In genomic region chr7:90347759-90348158, GRCh38 we compare ENCODE assay signal across 11 cellular contexts. TPM values are rescaled to one million over a fixed set of nuclear protein-coding genes. Genes with fewer than 3 reads are reported as not detected.
A peak's percentile ranks its signal among the peaks of the same experiment; 100 is the strongest.
DNase-seq lines count a peak whose midpoint lies in the region; ATAC-seq and TF ChIP-seq lines count a peak whose summit lies in the region.
"Had no signal": no experiment of that assay in that cellular context is flagged by ENCODE, and none has a peak within 500 bp of the region (broad histone marks: within the 10 kb centered on the region; RNA-seq: fewer than 3 reads in every experiment).

No MANE protein-coding gene starts in this region.

- H3K4me3 Mint-ChIP-seq in CD4-positive, alpha-beta T cell = peak overlapping the region; percentile 98
- peak overlapping the region; percentile 95 for H3K4me3 Mint-ChIP-seq in activated naive CD8-positive, alpha-beta T cell treated with anti-CD3 and anti-CD28 coated beads, Interleukin-2, amount 10 ng/mL, durations not matched to agents 7 days and 5 days
- peak overlapping the region; percentile 93 to 99 (median 98) for H3K4me3 Mint-ChIP-seq in naive thymus-derived CD4-positive, alpha-beta T cell

- peaks cover 41% of the 10 kb centered on the region for H3K36me3 Mint-ChIP-seq in CD4-positive, alpha-beta T cell (ENCODE audit: low read depth)
- H3K36me3 Mint-ChIP-seq in activated naive CD8-positive, alpha-beta T cell treated with anti-CD3 and anti-CD28 coated beads, Interleukin-2, amount 10 ng/mL, durations not matched to agents 7 days and 5 days = peaks cover 21% of the 10 kb centered on the region
- H3K36me3 Mint-ChIP-seq in naive thymus-derived CD4-positive, alpha-beta T cell = peaks cover 15 to 37% (median 29%) of the 10 kb centered on the region in 5 donors

- H3K27me3 Mint-ChIP-seq in CD4-positive, alpha-beta T cell = no peaks in the 10 kb centered on the region
- H3K27me3 Mint-ChIP-seq in activated naive CD8-positive, alpha-beta T cell treated with anti-CD3 and anti-CD28 coated beads, Interleukin-2, amount 10 ng/mL, durations not matched to agents 7 days and 5 days = no peaks in the 10 kb centered on the region
- peaks cover 0 to 2% (median 0%) of the 10 kb centered on the region in 5 donors for H3K27me3 Mint-ChIP-seq in naive thymus-derived CD4-positive, alpha-beta T cell

- peaks cover 0 to 4% (median 0%) of the 10 kb centered on the region in 3 experiments for H3K36me3 ChIP-seq in naive thymus-derived CD4-positive, alpha-beta T cell (ENCODE audit: control insufficient read depth in 2 of 3, insufficient read depth in 3 of 3, low read length in 3 of 3)

- TF ChIP-seq CTCF in CD4-positive, alpha-beta T cell (IDR thresholded peaks at IDR 0.05) = no peak

- H3K27ac Mint-ChIP-seq in CD4-positive, alpha-beta T cell = peak overlapping the region; percentile 99
- H3K27ac Mint-ChIP-seq in activated naive CD8-positive, alpha-beta T cell treated with anti-CD3 and anti-CD28 coated beads, Interleukin-2, amount 10 ng/mL, durations not matched to agents 7 days and 5 days = peak overlapping the region; percentile 99
- peak overlapping the region; percentile 96 to 100 (median 99) for H3K27ac Mint-ChIP-seq in naive thymus-derived CD4-positive, alpha-beta T cell

- CTCF ChIA-PET in CD4-positive, alpha-beta T cell (lab: Charles Lee) = no interaction called here
- CTCF ChIA-PET in naive thymus-derived CD4-positive, alpha-beta T cell (lab: Charles Lee) = interaction anchor here (0.7 kb wide), 1 partner anchor 38 kb away, joined by 4 read pairs; no protein-coding TSS in a partner anchor

- ATAC-seq in CD4-positive, alpha-beta T cell (ENCODE audit: poor library complexity) = no peak
- no peak for ATAC-seq in activated naive CD8-positive, alpha-beta T cell treated with anti-CD3 and anti-CD28 coated beads, Interleukin-2, amount 10 ng/mL, durations not matched to agents 7 days and 5 days (ENCODE audit: low read depth)
- ATAC-seq in naive thymus-derived CD4-positive, alpha-beta T cell = no peak
- no peak for ATAC-seq in GM18511 (IDR thresholded peaks at IDR 0.05; ENCODE audit: unreplicated experiment)

- intact Hi-C loops in CD4-positive, alpha-beta T cell (cut with DNase I, micrococcal nuclease) = loop anchor here (1.0 to 5.0 kb wide), 2 partner anchors 55 to 100 kb away; partner anchors contain the start of gene CFAP69 (in 2 of the 2)
- intact Hi-C loops in naive thymus-derived CD4-positive, alpha-beta T cell (cut with micrococcal nuclease) = loop anchor here (2.0 to 10.0 kb wide), 5 partner anchors 193 to 1900 kb away; partner anchors contain the start of genes AKAP9 (in 2 of the 2), ANKIB1 (in 1 of the 2), KRIT1 (in 1 of the 2) and MTERF1 (in 1 of the 2)
- intact Hi-C loops in head of caudate nucleus (cut with DNase I) = loop anchor here (5.0 kb wide), 1 partner anchor 60 kb away; no protein-coding TSS in a partner anchor

- peak overlapping the region; percentile 83 for H3K4me3 ChIP-seq in naive thymus-derived CD4-positive, alpha-beta T cell (ENCODE audit: low read length)

- H3K4me1 Mint-ChIP-seq in CD4-positive, alpha-beta T cell (ENCODE audit: low read depth) = peaks cover 71% of the 10 kb centered on the region
- H3K4me1 Mint-ChIP-seq in activated naive CD8-positive, alpha-beta T cell treated with anti-CD3 and anti-CD28 coated beads, Interleukin-2, amount 10 ng/mL, durations not matched to agents 7 days and 5 days = peaks cover 24% of the 10 kb centered on the region
- H3K4me1 Mint-ChIP-seq in naive thymus-derived CD4-positive, alpha-beta T cell = peaks cover 28 to 77% (median 64%) of the 10 kb centered on the region in 7 donors

- H3K27me3 ChIP-seq in CD4-positive, alpha-beta T cell (ENCODE audit: control insufficient read depth, insufficient read depth, low read length) = no peaks in the 10 kb centered on the region
- H3K27me3 ChIP-seq in naive thymus-derived CD4-positive, alpha-beta T cell (ENCODE audit: control insufficient read depth in 2 of 2, insufficient read depth in 2 of 2, low read length in 2 of 2) = no peaks in the 10 kb centered on the region

- no peak overlapping the region for H3K27ac ChIP-seq in CD4-positive, alpha-beta T cell (ENCODE audit: low read depth, low read length)
- H3K27ac ChIP-seq in naive thymus-derived CD4-positive, alpha-beta T cell (ENCODE audit: low read depth, low read length) = peak overlapping the region; percentile 95

- peaks cover 13 to 26% of the 10 kb centered on the region in 2 donors for H3K4me1 ChIP-seq in naive thymus-derived CD4-positive, alpha-beta T cell (ENCODE audit: control insufficient read depth in 2 of 2, insufficient read depth in 2 of 2, low read length in 2 of 2)

- no peaks in the 10 kb centered on the region for H3K9me3 ChIP-seq in CD4-positive, alpha-beta T cell (ENCODE audit: control insufficient read depth, low read length)
- H3K9me3 ChIP-seq in naive thymus-derived CD4-positive, alpha-beta T cell (ENCODE audit: control insufficient read depth in 2 of 3, low read length in 3 of 3) = no peaks in the 10 kb centered on the region

- no peaks in the 10 kb centered on the region for H3K9me3 Mint-ChIP-seq in CD4-positive, alpha-beta T cell
- no peaks in the 10 kb centered on the region for H3K9me3 Mint-ChIP-seq in activated naive CD8-positive, alpha-beta T cell treated with anti-CD3 and anti-CD28 coated beads, Interleukin-2, amount 10 ng/mL, durations not matched to agents 7 days and 5 days
- H3K9me3 Mint-ChIP-seq in naive thymus-derived CD4-positive, alpha-beta T cell = peaks cover 0 to 5% (median 0%) of the 10 kb centered on the region in 11 donors

- in situ Hi-C loops in KBM-7 (cut with MboI; ENCODE audit: low pct_unique_long_range_greater_than_20kb, low sequenced_read_pairs) = no loop called here

- POLR2A ChIA-PET in CD4-positive, alpha-beta T cell (lab: Charles Lee) = interaction anchor here (0.7 kb wide), 1 partner anchor 22 kb away, joined by 4 read pairs; no protein-coding TSS in a partner anchor
- POLR2A ChIA-PET in activated naive CD8-positive, alpha-beta T cell treated with anti-CD3 and anti-CD28 coated beads, Interleukin-2, amount 10 ng/mL, durations not matched to agents 7 days and 5 days (lab: Charles Lee) = interaction anchor here (1.6 kb wide), 1 partner anchor 56 kb away, joined by 6 read pairs; the partner anchor contains the start of gene CLDN12
- POLR2A ChIA-PET in naive thymus-derived CD4-positive, alpha-beta T cell (lab: Charles Lee) = interaction anchor here (0.6 kb wide), 1 partner anchor 705 kb away, joined by 3 read pairs; no protein-coding TSS in a partner anchor

- no peak for DNase-seq in CD4-positive, alpha-beta T cell
- DNase-seq in KBM-7 = peak; percentile 44
- no peak for DNase-seq in activated naive CD8-positive, alpha-beta T cell treated with anti-CD3 and anti-CD28 coated beads, Interleukin-2, amount 10 ng/mL, durations not matched to agents 7 days and 5 days
- no peak for DNase-seq in naive thymus-derived CD4-positive, alpha-beta T cell
- DNase-seq in DMS79 (lab: John Stamatoyannopoulos, UW) = no peak
- no peak for DNase-seq in head of caudate nucleus
- DNase-seq in activated effector memory CD4-positive, alpha-beta T cell treated with Interleukin-2 at 50 U/mL for 16 hours = no peak

RNA-seq across cellular contexts. Expression of gene GTPBP10, which starts 1.2 kb away (rescaled TPM):
- 10 to 100 TPM; 11.8 to 13.7 TPM for total RNA-seq in CD4-positive, alpha-beta T cell
- 10 to 100 TPM; 29.3 to 31.1 TPM for total RNA-seq in activated naive CD8-positive, alpha-beta T cell treated with anti-CD3 and anti-CD28 coated beads, Interleukin-2, amount 10 ng/mL, durations not matched to agents 7 days and 5 days
- 10 to 100 TPM; 21.5 to 51.4 (median 29.8) TPM for total RNA-seq in naive thymus-derived CD4-positive, alpha-beta T cell
- 10 to 100 TPM; 42.1 to 47.6 TPM for polyA plus RNA-seq in naive thymus-derived CD4-positive, alpha-beta T cell

RNA-seq across cellular contexts. Expression of gene FAM237B, which starts 26.7 kb away (rescaled TPM):
- not detected for total RNA-seq in CD4-positive, alpha-beta T cell
- total RNA-seq in activated naive CD8-positive, alpha-beta T cell treated with anti-CD3 and anti-CD28 coated beads, Interleukin-2, amount 10 ng/mL, durations not matched to agents 7 days and 5 days = not detected
- not detected for total RNA-seq in naive thymus-derived CD4-positive, alpha-beta T cell
- not detected for polyA plus RNA-seq in naive thymus-derived CD4-positive, alpha-beta T cell
- total RNA-seq: bronchial epithelial cell; G401; T-helper 2 cell treated with Interferon-gamma antibody and Interleukin-4, amounts not matched to agents 100 ng/mL and 5 ng/mL, for 36 hours had no signal

RNA-seq across cellular contexts. Expression of gene CLDN12, which starts 55.5 kb away (rescaled TPM):
- 1 to 10 TPM; 1.1 to 1.4 TPM for total RNA-seq in CD4-positive, alpha-beta T cell
- 1 to 10 TPM; 3.6 to 5.0 TPM for total RNA-seq in activated naive CD8-positive, alpha-beta T cell treated with anti-CD3 and anti-CD28 coated beads, Interleukin-2, amount 10 ng/mL, durations not matched to agents 7 days and 5 days
- 1 to 10 TPM in 4 of 5 experiments, under 1 TPM in 1; 0.76 to 3.9 (median 2.0) TPM for total RNA-seq in naive thymus-derived CD4-positive, alpha-beta T cell
- polyA plus RNA-seq in naive thymus-derived CD4-positive, alpha-beta T cell = under 1 TPM; 0.41 to 0.56 TPM
